Comparison of ENCODE assay signal across 27 cellular contexts in genomic region chr3:118682916-118683315, GRCh38.
DNase-seq lines count a peak whose midpoint lies in the region; ATAC-seq and TF ChIP-seq lines count a peak whose summit lies in the region.
"Had no signal": no experiment of that assay in that cellular context is flagged by ENCODE, and none has a peak within 500 bp of the region (broad histone marks: within the 10 kb centered on the region; RNA-seq: fewer than 3 reads in every experiment).

No MANE protein-coding gene starts in this region.

- H3K36me3 ChIP-seq in mammary epithelial cell (ENCODE audit: insufficient read depth, low read length), result no peaks in the 10 kb centered on the region
- H3K36me3 ChIP-seq: BE2C, HAP-1, Peyer's patch had no signal

- no peak overlapping the region for H3K4me3 ChIP-seq in mammary epithelial cell (replicated peaks in 1 of 3; ENCODE audit: insufficient read depth in 1 of 3, low read depth in 2 of 3, low read length in 3 of 3)
- H3K4me3 ChIP-seq: HAP-1, K562, Peyer's patch had no signal

- DNase-seq in DMS79 treated with DMSO at 0.1 percent for 48 hours (lab: John Stamatoyannopoulos, UW), result peak; percentile 5
- no peak for DNase-seq in DMS79 (lab: John Stamatoyannopoulos, UW)
- peak; percentile 2 for DNase-seq in LHCN-M2 (ENCODE audit: low read depth)
- DNase-seq in NCI-H82 treated with DMSO at 0.1 percent for 48 hours (lab: John Stamatoyannopoulos, UW; ENCODE audit: unreplicated experiment), result peak; percentile 93
- DNase-seq in left kidney (ENCODE audit: low read depth, low spot score), result peak; percentile 52
- DNase-seq in activated naive CD4-positive, alpha-beta T cell treated with Interleukin-2 at 50 U/mL for 16 hours, result no peak
- DNase-seq in mammary epithelial cell, result no peak
- no peak for DNase-seq in CD4-positive, alpha-beta T cell
- DNase-seq: 8988T, ACHN, BE2C, GF-D8, GOT3, HFFc6, Kasumi-1, MV-4-11, NCI-H1417 treated with DMSO at 0.1 percent for 48 hours, NCI-H1694 treated with DMSO at 0.1 percent for 48 hours, NCI-H2171 treated with DMSO at 0.1 percent for 48 hours, NCI-H69, OCI-M1, Peyer's patch, SIG-M5, SK-N-SH, T-helper 17 cell had no signal

- H3K36me3 Mint-ChIP-seq in CD4-positive, alpha-beta T cell (ENCODE audit: low read depth), result no peaks in the 10 kb centered on the region

- H3K4me1 ChIP-seq in mammary epithelial cell (ENCODE audit: insufficient read depth, low read length), result no peaks in the 10 kb centered on the region
- H3K4me1 ChIP-seq: BE2C, Peyer's patch had no signal

- no TSS peak for BruUV-seq in mammary epithelial cell (replicated peaks; lab: Mats Ljungman, UMichigan)

- ATAC-seq in CD4-positive, alpha-beta T cell (ENCODE audit: poor library complexity), result no peak
- ATAC-seq: K562, T-helper 17 cell had no signal

- H3K9me3 ChIP-seq in mammary epithelial cell (replicated peaks; ENCODE audit: insufficient read depth, low read length), result no peaks in the 10 kb centered on the region
- H3K9me3 ChIP-seq in CD4-positive, alpha-beta T cell (ENCODE audit: control insufficient read depth, low read length), result no peaks in the 10 kb centered on the region
- H3K9me3 ChIP-seq: BE2C, HAP-1, Peyer's patch, SK-N-SH had no signal

- no peaks in the 10 kb centered on the region for H4K20me1 ChIP-seq in mammary epithelial cell (ENCODE audit: insufficient read depth, low read length)

- no peak overlapping the region for H3K9ac ChIP-seq in mammary epithelial cell (ENCODE audit: insufficient read depth, low read length)
- H3K9ac ChIP-seq: SK-N-SH had no signal

- H3K27me3 Mint-ChIP-seq in CD4-positive, alpha-beta T cell, result peaks cover 3% of the 10 kb centered on the region
- H3K27me3 Mint-ChIP-seq: T-helper 17 cell had no signal

- peaks cover 3% of the 10 kb centered on the region for H3K27me3 ChIP-seq in mammary epithelial cell (ENCODE audit: insufficient read depth, low read length)
- H3K27me3 ChIP-seq in CD4-positive, alpha-beta T cell (ENCODE audit: control insufficient read depth, insufficient read depth, low read length), result no peaks in the 10 kb centered on the region
- H3K27me3 ChIP-seq: Peyer's patch had no signal

- in situ Hi-C loops in mammary epithelial cell (cut with MboI; ENCODE audit: low sequenced_read_pairs in 2 of 2), result no loop called here

- H3K4me2 ChIP-seq in mammary epithelial cell (ENCODE audit: insufficient read depth, low read depth, low read length), result no peak overlapping the region
- H3K4me2 ChIP-seq: SK-N-SH had no signal

- no peak overlapping the region for H2AFZ ChIP-seq in mammary epithelial cell (ENCODE audit: low read depth, low read length)

- peaks cover 3% of the 10 kb centered on the region for H3K9me3 Mint-ChIP-seq in CD4-positive, alpha-beta T cell

- no peak for TF ChIP-seq CTCF in mammary epithelial cell (conservative IDR thresholded peaks at IDR 0.05 in 1 of 2, IDR thresholded peaks at IDR 0.05 in 1 of 2; ENCODE audit: extremely low read depth in 1 of 2, insufficient read depth in 1 of 2, low read depth in 1 of 2, low read length in 2 of 2)
- TF ChIP-seq CTCF in CD4-positive, alpha-beta T cell (IDR thresholded peaks at IDR 0.05), result no peak

- dilution Hi-C loops in mammary epithelial cell (cut with HindIII; ENCODE audit: low sequenced_read_pairs), result no loop called here

- no peaks in the 10 kb centered on the region for H3K4me1 Mint-ChIP-seq in CD4-positive, alpha-beta T cell (ENCODE audit: low read depth)
- H3K4me1 Mint-ChIP-seq: T-helper 17 cell had no signal

- H3K27ac Mint-ChIP-seq in CD4-positive, alpha-beta T cell, result no peak overlapping the region
- H3K27ac Mint-ChIP-seq: HFFc6, T-helper 17 cell had no signal

- no peak overlapping the region for H3K4me3 Mint-ChIP-seq in CD4-positive, alpha-beta T cell
- H3K4me3 Mint-ChIP-seq: HFFc6, T-helper 17 cell had no signal

- POLR2A ChIA-PET in CD4-positive, alpha-beta T cell (lab: Charles Lee), result no interaction called here

- 60% methylated on average over 2 of the region's 2 CpGs for WGBS in mammary epithelial cell (ENCODE audit: low coverage, missing lambda C conversion rate)

- H3K79me2 ChIP-seq in mammary epithelial cell (ENCODE audit: insufficient read depth, low read length), result no peaks in the 10 kb centered on the region

- no peak overlapping the region for H3K27ac ChIP-seq in mammary epithelial cell (ENCODE audit: insufficient read depth, low read depth, low read length)
- no peak overlapping the region for H3K27ac ChIP-seq in CD4-positive, alpha-beta T cell (ENCODE audit: low read depth, low read length)
- H3K27ac ChIP-seq: Peyer's patch had no signal

- intact Hi-C loops in mammary epithelial cell (cut with micrococcal nuclease), result no loop called here
- intact Hi-C loops in CD4-positive, alpha-beta T cell (cut with DNase I, micrococcal nuclease), result no loop called here

- CTCF ChIA-PET in mammary epithelial cell (lab: Charles Lee; ENCODE audit: low non-redundant PET), result no interaction called here
- CTCF ChIA-PET in CD4-positive, alpha-beta T cell (lab: Charles Lee), result no interaction called here

Comparison
In these comparisons a context has a peak if more than half of its experiments do, and no peak if none do; other contexts are left out.
1. DNase-seq: peak in DMS79 treated with DMSO at 0.1 percent for 48 hours (single experiment), LHCN-M2 (single experiment), NCI-H82 treated with DMSO at 0.1 percent for 48 hours (single experiment) and left kidney (single experiment); none in DMS79 (single experiment), activated naive CD4-positive, alpha-beta T cell treated with Interleukin-2 at 50 U/mL for 16 hours (single experiment), mammary epithelial cell (single experiment) and CD4-positive, alpha-beta T cell (0 of 10).